Comparison of ENCODE assay signal across 17 cellular contexts in the genomic region with DNA sequence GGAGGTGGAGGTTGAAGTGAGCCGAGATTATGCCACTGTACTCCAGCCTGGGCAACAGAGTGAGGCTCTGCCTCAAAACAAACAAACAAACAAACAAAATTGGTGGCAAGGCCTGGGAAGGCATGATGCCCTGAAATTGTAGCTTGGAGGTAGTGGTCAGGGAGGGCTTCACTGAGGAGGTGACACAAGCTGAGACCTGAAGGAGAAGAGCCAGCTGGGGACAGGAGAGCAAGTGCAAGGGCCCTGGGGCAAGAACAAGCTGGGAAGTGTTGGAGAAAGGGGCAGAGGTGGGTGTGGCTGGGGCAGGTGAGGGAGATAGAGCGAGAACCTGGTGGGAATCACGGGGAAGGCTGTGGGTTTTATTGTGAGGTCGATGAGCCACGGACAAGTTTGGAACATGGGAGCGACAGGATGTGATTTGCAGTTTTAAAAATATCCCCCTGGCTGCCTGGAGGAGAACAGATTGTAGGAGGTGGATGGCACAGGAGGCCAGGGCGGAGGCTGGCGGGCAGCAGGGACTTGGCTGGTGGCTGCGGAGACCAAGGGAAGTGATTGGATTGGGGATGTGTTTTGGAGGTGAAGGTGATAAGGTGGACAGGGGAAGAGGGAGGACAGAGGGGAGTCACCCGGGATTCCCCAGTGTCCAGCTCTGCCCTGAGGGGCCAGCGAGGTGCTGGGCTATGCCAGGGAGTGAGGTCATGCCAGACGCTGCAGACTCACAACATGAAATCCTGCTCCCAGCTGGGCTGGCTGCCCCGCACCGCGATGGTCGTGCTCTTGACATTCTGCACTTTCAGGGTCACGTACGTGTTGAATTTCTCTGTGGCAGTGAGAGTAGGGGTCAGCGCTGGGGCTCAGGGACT. TPM values are rescaled to one million over a fixed set of nuclear protein-coding genes. Genes with fewer than 3 reads are reported as not detected.
"Had no signal": no experiment of that assay in that cellular context is flagged by ENCODE, and none has a peak within 500 bp of the region (broad histone marks: within the 10 kb centered on the region; RNA-seq: fewer than 3 reads in every experiment).

No MANE protein-coding gene starts in this region.

- FAIRE-seq: small intestine, TTC549 had no signal

- H3K4me3 ChIP-seq: colonic mucosa, gastroesophageal sphincter, right atrium auricular region had no signal

- H3K4me1 ChIP-seq: colonic mucosa, gastroesophageal sphincter, right atrium auricular region had no signal

- H3K9me3 ChIP-seq: colonic mucosa, gastroesophageal sphincter, right atrium auricular region had no signal

- H3K36me3 Mint-ChIP-seq: activated CD8-positive, alpha-beta memory T cell treated with anti-CD3 and anti-CD28 coated beads, Interleukin-2, amount 10 ng/mL, durations not matched to agents 7 days and 5 days; activated naive CD8-positive, alpha-beta T cell treated with anti-CD3 and anti-CD28 coated beads for 36 hours; stimulated activated effector memory CD8-positive, alpha-beta T cell treated with anti-CD3 and anti-CD28 coated beads, Interleukin-12 subunit alpha, Interleukin-12 subunit beta, amount 100 ng/mL, for 72 hours; type B pancreatic cell had no signal

- DNase-seq: activated CD4-positive, alpha-beta T cell treated with anti-CD3 and anti-CD28 coated beads, Interleukin-2, amount 50 U/mL, for 4 hours; activated CD8-positive, alpha-beta memory T cell treated with anti-CD3 and anti-CD28 coated beads, Interleukin-2, amount 10 ng/mL, durations not matched to agents 7 days and 5 days; activated effector memory CD4-positive, alpha-beta T cell treated with Interleukin-2 at 50 U/mL for 16 hours; activated naive CD8-positive, alpha-beta T cell treated with anti-CD3 and anti-CD28 coated beads for 36 hours; activated T-cell treated with anti-CD3 and anti-CD28 coated beads, Interleukin-2, amount 50 U/mL, for 24 hours; colonic mucosa; effector memory CD4-positive, alpha-beta T cell; small intestine; T-helper 17 cell had no signal

- H3K27ac Mint-ChIP-seq: activated CD8-positive, alpha-beta memory T cell treated with anti-CD3 and anti-CD28 coated beads, Interleukin-2, amount 10 ng/mL, durations not matched to agents 7 days and 5 days; activated naive CD8-positive, alpha-beta T cell treated with anti-CD3 and anti-CD28 coated beads for 36 hours; activated T-cell treated with anti-CD3 and anti-CD28 coated beads, Interleukin-2, amount 50 U/mL, for 24 hours; stimulated activated effector memory CD8-positive, alpha-beta T cell treated with anti-CD3 and anti-CD28 coated beads, Interleukin-12 subunit alpha, Interleukin-12 subunit beta, amount 100 ng/mL, for 72 hours; T-helper 17 cell; type B pancreatic cell had no signal

- H3K36me3 ChIP-seq: colonic mucosa, gastroesophageal sphincter, right atrium auricular region had no signal

- H3K27ac ChIP-seq: colonic mucosa, epithelial cell of prostate, gastroesophageal sphincter, right atrium auricular region had no signal

- ATAC-seq: activated CD4-positive, CD25-positive, alpha-beta regulatory T cell treated with anti-CD3 and anti-CD28 coated beads, Interleukin-2, amount 50 U/mL, for 24 hours; activated CD8-positive, alpha-beta memory T cell treated with anti-CD3 and anti-CD28 coated beads, Interleukin-2, amount 10 ng/mL, durations not matched to agents 7 days and 5 days; gastroesophageal sphincter; stimulated activated effector memory CD8-positive, alpha-beta T cell treated with anti-CD3 and anti-CD28 coated beads, Interleukin-12 subunit alpha, Interleukin-12 subunit beta, amount 100 ng/mL, for 72 hours; T-helper 17 cell had no signal

- H3K4me3 Mint-ChIP-seq: activated CD8-positive, alpha-beta memory T cell treated with anti-CD3 and anti-CD28 coated beads, Interleukin-2, amount 10 ng/mL, durations not matched to agents 7 days and 5 days; activated naive CD8-positive, alpha-beta T cell treated with anti-CD3 and anti-CD28 coated beads for 36 hours; activated T-cell treated with anti-CD3 and anti-CD28 coated beads, Interleukin-2, amount 50 U/mL, for 24 hours; stimulated activated effector memory CD8-positive, alpha-beta T cell treated with anti-CD3 and anti-CD28 coated beads, Interleukin-12 subunit alpha, Interleukin-12 subunit beta, amount 100 ng/mL, for 72 hours; T-helper 17 cell; type B pancreatic cell had no signal

- H3K4me1 Mint-ChIP-seq: activated CD8-positive, alpha-beta memory T cell treated with anti-CD3 and anti-CD28 coated beads, Interleukin-2, amount 10 ng/mL, durations not matched to agents 7 days and 5 days; activated naive CD8-positive, alpha-beta T cell treated with anti-CD3 and anti-CD28 coated beads for 36 hours had no signal

- H3K9me3 Mint-ChIP-seq: activated T-cell treated with anti-CD3 and anti-CD28 coated beads, Interleukin-2, amount 50 U/mL, for 24 hours; type B pancreatic cell had no signal

- H3K27me3 ChIP-seq: colonic mucosa, right atrium auricular region had no signal

RNA-seq across cellular contexts. Expression of a gene that starts 14.0 kb away (rescaled TPM):
- total RNA-seq: lower leg skin, T-helper 17 cell had no signal
